8 cellular contexts compared by ENCODE assay signal in the genomic region with DNA sequence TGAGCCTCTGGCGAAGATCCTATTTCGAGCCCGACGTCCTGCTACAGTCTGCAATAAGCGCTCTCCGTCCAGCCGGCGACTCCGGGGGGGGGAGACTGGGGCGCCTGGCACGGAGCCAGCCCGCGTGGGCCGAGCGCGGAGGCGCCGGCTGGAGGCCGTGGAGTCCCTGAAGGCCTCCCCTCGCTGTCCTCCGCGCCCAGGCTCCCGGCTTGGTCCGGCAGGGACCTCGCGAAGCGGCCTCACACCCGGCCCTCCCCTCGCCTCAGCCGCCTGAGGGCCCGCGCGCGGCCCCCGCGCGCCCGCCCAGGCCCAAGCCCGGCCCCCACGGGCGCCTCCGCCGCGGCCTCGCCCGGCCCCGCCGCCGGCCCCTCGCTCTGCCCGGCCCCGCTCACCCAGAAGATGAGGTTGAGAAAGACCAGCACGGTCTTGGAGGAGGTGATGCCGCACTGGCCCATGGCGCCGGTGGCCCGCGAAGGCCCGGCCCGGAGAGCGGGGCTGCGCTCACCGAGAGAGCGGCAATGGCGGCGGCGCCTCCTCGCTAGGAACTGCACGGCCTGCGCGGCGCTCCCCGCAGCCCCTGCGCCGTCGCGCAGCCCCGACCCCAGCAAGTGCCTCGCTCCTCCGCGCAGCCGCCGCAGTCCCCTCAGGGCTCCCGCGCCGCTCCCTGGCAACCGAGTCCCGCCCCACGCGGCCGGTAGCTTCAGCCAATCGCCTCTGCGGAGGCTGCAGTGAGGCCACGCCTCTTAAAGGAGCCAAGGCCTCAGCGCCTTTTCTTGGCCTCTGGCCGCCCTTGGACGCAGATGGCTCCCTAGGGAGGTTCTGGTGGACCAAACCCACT. TPM values are rescaled to one million over a fixed set of nuclear protein-coding genes. Genes with fewer than 3 reads are reported as not detected.
DNase-seq lines count a peak whose midpoint lies in the region; ATAC-seq and TF ChIP-seq lines count a peak whose summit lies in the region.

Gene TSPAN3 (minus strand): TSS at position 610 of the 838 bp plus-strand sequence. CDS start 155 bp downstream, at position 455.

- H3K4me3 ChIP-seq in hepatocyte (peak within 1 kb of the TSS; percentile 87), aorta (ENCODE audit: low read length in 2 of 2) (peak within 1 kb of the TSS; percentile 95 to 99)

- H3K79me2 ChIP-seq in hepatocyte: peaks cover 43% of the 10 kb centered on the region

- peak; percentile 67 for DNase-seq in NCI-H2081 treated with DMSO at 0.1 percent for 48 hours (lab: John Stamatoyannopoulos, UW)
- peak; percentile 85 for DNase-seq in T1000 (lab: John Stamatoyannopoulos, UW)
- DNase-seq in astrocyte of the hippocampus (ENCODE audit: low read depth, low spot score): peak; percentile 98
- peak; percentile 97 for DNase-seq in hepatocyte (ENCODE audit: low spot score)
- DNase-seq in renal cortical epithelial cell (ENCODE audit: low read depth): peak; percentile 69
- peak; percentile 96 to 97 for DNase-seq in aorta

- peak within 1 kb of the TSS; percentile 89 for H2AFZ ChIP-seq in hepatocyte

- no peaks in the 10 kb centered on the region for H3K9me2 ChIP-seq in hepatocyte (replicated peaks; ENCODE audit: insufficient read depth)

- TF ChIP-seq CTCF in hepatocyte (IDR thresholded peaks at IDR 0.05; ENCODE audit: poor library complexity): no peak

- H3K4me2 ChIP-seq in hepatocyte: peak within 1 kb of the TSS; percentile 86

- H3K27me3 ChIP-seq in hepatocyte (no peaks in the 10 kb centered on the region), aorta (ENCODE audit: control insufficient read depth in 1 of 2, insufficient read depth in 2 of 2, low read length in 1 of 2) (no peaks in the 10 kb centered on the region)

- peaks cover 21% of the 10 kb centered on the region for H4K20me1 ChIP-seq in hepatocyte (ENCODE audit: insufficient read depth, poor library complexity, severe bottlenecking)

- peak; percentile 75 for ATAC-seq in GM18519 (IDR thresholded peaks at IDR 0.05; ENCODE audit: low FRiP score, unreplicated experiment)
- ATAC-seq in HG03045 (IDR thresholded peaks at IDR 0.05; ENCODE audit: unreplicated experiment): peak; percentile 95
- peak; percentile 97 for ATAC-seq in aorta (ENCODE audit: low FRiP score)

- no peaks in the 10 kb centered on the region for H3K9me3 ChIP-seq in hepatocyte (ENCODE audit: low read depth)
- H3K9me3 ChIP-seq in aorta (ENCODE audit: control insufficient read depth, low read length): no peaks in the 10 kb centered on the region

- H3K36me3 ChIP-seq in hepatocyte (replicated peaks; ENCODE audit: insufficient read depth, low read depth) (no peaks in the 10 kb centered on the region), aorta (ENCODE audit: control insufficient read depth in 1 of 2, insufficient read depth in 2 of 2, low read length in 1 of 2) (no peaks in the 10 kb centered on the region)

- under 1% methylated on average over 65 of the region's 97 CpGs for WGBS in hepatocyte (ENCODE audit: low lambda C conversion rate, missing lambda C conversion rate)
- 0 to 1% methylated on average over 52 to 97 of the region's 97 CpGs for WGBS in aorta, 2 donors

- intact Hi-C loops in aorta (cut with DNase I): loop anchor here in 1 of 2 donors (1.0 kb wide), 1 partner anchor 73 kb away; no protein-coding TSS in a partner anchor

- H3K4me1 ChIP-seq in hepatocyte (ENCODE audit: insufficient read depth): peaks cover 34% of the 10 kb centered on the region
- H3K4me1 ChIP-seq in aorta (ENCODE audit: control insufficient read depth in 1 of 2, insufficient read depth in 2 of 2, low read length in 2 of 2): peaks cover 5 to 6% of the 10 kb centered on the region in 2 donors

- H3K27ac ChIP-seq in hepatocyte (peak within 1 kb of the TSS; percentile 97), aorta (ENCODE audit: low read depth in 1 of 2, low read length in 2 of 2) (peak within 1 kb of the TSS; percentile 77 to 91)

RNA-seq across cellular contexts. Expression of gene TSPAN3, which starts in this region (rescaled TPM):
- 514 and 616 TPM in 2 replicates for total RNA-seq in hepatocyte
- polyA plus RNA-seq in hepatocyte: 497 and 540 TPM in 2 replicates
- total RNA-seq in renal cortical epithelial cell: 327 and 533 TPM in 2 replicates
- total RNA-seq in aorta: 100 to 1,000 TPM; 106 to 121 TPM
- 100 to 1,000 TPM; 107 to 123 TPM for polyA plus RNA-seq in aorta

Comparison
In these comparisons a context has a peak if more than half of its experiments do, and no peak if none do; other contexts are left out.
1. Peak in every context shown above with its lines: DNase-seq, ATAC-seq, H3K4me3 ChIP-seq and H3K27ac ChIP-seq.